ENCODE assay signal across 14 cellular contexts in genomic region chr19:10338940-10339339, GRCh38. TPM values are rescaled to one million over a fixed set of nuclear protein-coding genes. Genes with fewer than 3 reads are reported as not detected.
A peak's percentile ranks its signal among the peaks of the same experiment; 100 is the strongest.
DNase-seq lines count a peak whose midpoint lies in the region; ATAC-seq lines count a peak whose summit lies in the region.
"Had no signal": no experiment of that assay in that cellular context is flagged by ENCODE, and none has a peak within 500 bp of the region (broad histone marks: within the 10 kb centered on the region; RNA-seq: fewer than 3 reads in every experiment).

No MANE protein-coding gene starts in this region.

- no peak overlapping the region for H3K23ac ChIP-seq in trophoblast cell (ENCODE audit: low read length)

- peaks cover 3 to 21% of the 10 kb centered on the region in 2 donors for H3K36me3 Mint-ChIP-seq in CD4-positive, alpha-beta memory T cell
- H3K36me3 Mint-ChIP-seq in activated T-cell treated with anti-CD3 and anti-CD28 coated beads, Interleukin-2, amount 50 U/mL, for 72 hours (ENCODE audit: insufficient read depth in 2 of 2): peaks cover 2 to 3% of the 10 kb centered on the region in 2 donors

- DNase-seq in CD4-positive, alpha-beta memory T cell: no peak
- DNase-seq in activated T-cell treated with anti-CD3 and anti-CD28 coated beads, Interleukin-2, amount 50 U/mL, for 72 hours: no peak
- DNase-seq in T-helper 9 cell (no peak), caudate nucleus (lab: John Stamatoyannopoulos, UW) (no peak), trophoblast cell (no peak)
- DNase-seq: activated gamma-delta T cell, cortex of kidney, gastrocnemius medialis, NCI-H1930, testis had no signal

- H3K4me1 Mint-ChIP-seq in CD4-positive, alpha-beta memory T cell: peaks cover 14 to 51% (median 29%) of the 10 kb centered on the region in 4 donors
- peaks cover 51% of the 10 kb centered on the region for H3K4me1 Mint-ChIP-seq in activated T-cell treated with anti-CD3 and anti-CD28 coated beads, Interleukin-2, amount 50 U/mL, for 72 hours (ENCODE audit: low read depth)

- H3K14ac ChIP-seq in trophoblast cell (ENCODE audit: low read length): no peak overlapping the region

- ATAC-seq in GM18502 (IDR thresholded peaks at IDR 0.05; ENCODE audit: poor library complexity, unreplicated experiment): peak; percentile 10
- peak; percentile 8 to 42 for ATAC-seq in activated T-cell treated with anti-CD3 and anti-CD28 coated beads, Interleukin-2, amount 50 U/mL, for 72 hours (replicated peaks in 1 of 2)
- no peak for ATAC-seq in GM18520 (IDR thresholded peaks at IDR 0.05; ENCODE audit: unreplicated experiment)
- ATAC-seq: gastrocnemius medialis had no signal

- peaks cover 43% of the 10 kb centered on the region for H3K4me1 ChIP-seq in CD4-positive, alpha-beta memory T cell (ENCODE audit: insufficient read depth, low read length)
- H3K4me1 ChIP-seq in muscle layer of duodenum (ENCODE audit: control insufficient read depth in 1 of 2, insufficient read depth in 2 of 2, low read length in 2 of 2) (peaks cover 0 to 11% of the 10 kb centered on the region in 2 donors), trophoblast cell (ENCODE audit: control insufficient read depth in 1 of 2, insufficient read depth in 2 of 2, low read length in 2 of 2) (peaks cover 10 to 11% of the 10 kb centered on the region in 2 experiments)

- no peak overlapping the region for H3K4ac ChIP-seq in trophoblast cell (ENCODE audit: low read depth, low read length)

- H2AK5ac ChIP-seq in trophoblast cell (ENCODE audit: low read length): no peak overlapping the region

- H2BK5ac ChIP-seq in trophoblast cell (ENCODE audit: low read depth, low read length, poor library complexity): no peak overlapping the region

- intact Hi-C loops in CD4-positive, alpha-beta memory T cell (cut with micrococcal nuclease): loop anchor here (1.0 kb wide), 1 partner anchor 41 kb away; the partner anchor contains the start of gene TYK2

- no peaks in the 10 kb centered on the region for H3K27me3 ChIP-seq in CD4-positive, alpha-beta memory T cell (ENCODE audit: insufficient read depth, low read length)
- H3K27me3 ChIP-seq in muscle layer of duodenum (ENCODE audit: low read depth, low read length) (no peaks in the 10 kb centered on the region), trophoblast cell (ENCODE audit: insufficient read depth, low read length) (no peaks in the 10 kb centered on the region)
- H3K27me3 ChIP-seq: gastrocnemius medialis, testis had no signal

- WGBS in trophoblast cell (ENCODE audit: extremely low coverage, insufficient coverage, insufficient read length): no CpG with 5 or more reads among the region's 6 CpGs

- peak overlapping the region; percentile 82 for H3K27ac ChIP-seq in CD4-positive, alpha-beta memory T cell (ENCODE audit: low read depth, low read length)
- H3K27ac ChIP-seq in muscle layer of duodenum (ENCODE audit: low read length): no peak overlapping the region
- no peak overlapping the region for H3K27ac ChIP-seq in caudate nucleus (ENCODE audit: low read depth, low read length)
- H3K27ac ChIP-seq in trophoblast cell (ENCODE audit: low read depth, low read length): no peak overlapping the region
- H3K27ac ChIP-seq: gastrocnemius medialis, parathyroid adenoma, testis had no signal

- H4K8ac ChIP-seq in trophoblast cell (ENCODE audit: low read depth, low read length): no peak overlapping the region

- H2AFZ ChIP-seq in trophoblast cell (ENCODE audit: insufficient read depth, low read length, poor library complexity): no peak overlapping the region
- H2AFZ ChIP-seq: parathyroid adenoma had no signal

- H3K4me3 Mint-ChIP-seq in CD4-positive, alpha-beta memory T cell: peak overlapping the region; percentile 91 to 99 (median 96)
- H3K4me3 Mint-ChIP-seq in activated T-cell treated with anti-CD3 and anti-CD28 coated beads, Interleukin-2, amount 50 U/mL, for 72 hours: peak overlapping the region; percentile 90 to 93

- no peak overlapping the region for H2BK120ac ChIP-seq in trophoblast cell (ENCODE audit: insufficient read depth, low read length, poor library complexity)

- peak overlapping the region; percentile 39 to 80 for H3K4me3 ChIP-seq in CD4-positive, alpha-beta memory T cell (ENCODE audit: low read length in 2 of 2)
- H3K4me3 ChIP-seq in muscle layer of duodenum (ENCODE audit: low read depth in 1 of 2, low read length in 2 of 2) (peak overlapping the region; percentile 18 to 19), trophoblast cell (ENCODE audit: low read depth, low read length) (no peak overlapping the region)
- H3K4me3 ChIP-seq: gastrocnemius medialis, testis had no signal

- no peaks in the 10 kb centered on the region for H3K27me3 Mint-ChIP-seq in CD4-positive, alpha-beta memory T cell
- no peaks in the 10 kb centered on the region for H3K27me3 Mint-ChIP-seq in activated T-cell treated with anti-CD3 and anti-CD28 coated beads, Interleukin-2, amount 50 U/mL, for 72 hours (ENCODE audit: low read depth)

- POLR2A ChIA-PET in CD4-positive, alpha-beta memory T cell (lab: Charles Lee; ENCODE audit: partially characterized antibody): interaction anchor here (1.2 kb wide), 1 partner anchor 68 kb away, joined by 3 read pairs; the partner anchor contains the start of gene ICAM1

- no peak overlapping the region for H3K4me2 ChIP-seq in trophoblast cell (ENCODE audit: low read length)

- H3K27ac Mint-ChIP-seq in CD4-positive, alpha-beta memory T cell: peak overlapping the region; percentile 85 to 97 (median 96)
- H3K27ac Mint-ChIP-seq in activated T-cell treated with anti-CD3 and anti-CD28 coated beads, Interleukin-2, amount 50 U/mL, for 72 hours: peak overlapping the region; percentile 86

- H3K79me1 ChIP-seq in trophoblast cell (ENCODE audit: low read length): peaks cover 2% of the 10 kb centered on the region

- H2BK12ac ChIP-seq in trophoblast cell (ENCODE audit: low read length): no peak overlapping the region

- CTCF ChIA-PET in CD4-positive, alpha-beta memory T cell (lab: Charles Lee; ENCODE audit: partially characterized antibody): interaction anchor here (2.5 kb wide), 1 partner anchor 50 kb away, joined by 12 read pairs; no protein-coding TSS in a partner anchor

- H4K12ac ChIP-seq in trophoblast cell (ENCODE audit: low read depth, low read length): no peak overlapping the region

- H3K79me2 ChIP-seq in trophoblast cell (ENCODE audit: control insufficient read depth, insufficient read depth, low read length, poor library complexity): no peaks in the 10 kb centered on the region
- H3K79me2 ChIP-seq: parathyroid adenoma had no signal

- no peak overlapping the region for H3K9ac ChIP-seq in trophoblast cell (ENCODE audit: low read length)
- H3K9ac ChIP-seq: parathyroid adenoma had no signal

- H3K36me3 ChIP-seq in CD4-positive, alpha-beta memory T cell (ENCODE audit: insufficient read depth, low read length): peaks cover 20% of the 10 kb centered on the region
- H3K36me3 ChIP-seq in muscle layer of duodenum (ENCODE audit: control insufficient read depth in 1 of 2, insufficient read depth in 2 of 2, low read length in 2 of 2) (no peaks in the 10 kb centered on the region), trophoblast cell (ENCODE audit: control insufficient read depth in 1 of 2, insufficient read depth in 2 of 2, low read length in 2 of 2) (no peaks in the 10 kb centered on the region)
- H3K36me3 ChIP-seq: gastrocnemius medialis had no signal

- no peak overlapping the region for H3K18ac ChIP-seq in trophoblast cell (ENCODE audit: low read length)

- H3K9me3 Mint-ChIP-seq in CD4-positive, alpha-beta memory T cell: no peaks in the 10 kb centered on the region
- no peaks in the 10 kb centered on the region for H3K9me3 Mint-ChIP-seq in activated T-cell treated with anti-CD3 and anti-CD28 coated beads, Interleukin-2, amount 50 U/mL, for 72 hours

- no peaks in the 10 kb centered on the region for H3K9me3 ChIP-seq in CD4-positive, alpha-beta memory T cell (ENCODE audit: control insufficient read depth in 1 of 2, low read length in 2 of 2)
- H3K9me3 ChIP-seq in muscle layer of duodenum (ENCODE audit: control insufficient read depth in 1 of 2, low read length in 2 of 2): no peaks in the 10 kb centered on the region
- H3K9me3 ChIP-seq in trophoblast cell (ENCODE audit: insufficient read depth, low read depth, low read length): no peaks in the 10 kb centered on the region
- H3K9me3 ChIP-seq: gastrocnemius medialis, testis had no signal

- no peak overlapping the region for H4K91ac ChIP-seq in trophoblast cell (ENCODE audit: low read depth, low read length)

RNA-seq across cellular contexts. Expression of gene ICAM3, which starts 0.5 kb away (rescaled TPM):
- 100 to 1,000 TPM; 191 to 193 TPM for total RNA-seq in CD4-positive, alpha-beta memory T cell
- polyA plus RNA-seq in CD4-positive, alpha-beta memory T cell: 100 to 1,000 TPM; 240 to 287 TPM
- total RNA-seq in activated T-cell treated with anti-CD3 and anti-CD28 coated beads, Interleukin-2, amount 50 U/mL, for 72 hours: 100 to 1,000 TPM; 163 to 183 TPM
- 6.5 and 6.9 TPM in 2 replicates for polyA plus RNA-seq in trophoblast cell (2013)

RNA-seq across cellular contexts. Expression of gene RAVER1, which starts 5.6 kb away (rescaled TPM):
- total RNA-seq in CD4-positive, alpha-beta memory T cell: 10 to 100 TPM; 46.1 to 56.1 TPM
- polyA plus RNA-seq in CD4-positive, alpha-beta memory T cell: 10 to 100 TPM in 1 of 2 donors, 1 to 10 TPM in 1; 6.8 to 28.4 TPM
- 10 to 100 TPM; 60.2 to 68.3 TPM for total RNA-seq in activated T-cell treated with anti-CD3 and anti-CD28 coated beads, Interleukin-2, amount 50 U/mL, for 72 hours
- polyA plus RNA-seq in trophoblast cell (2013): 32.5 and 33.1 TPM in 2 replicates

RNA-seq across cellular contexts. Expression of gene FDX2, which starts 23.1 kb away (rescaled TPM):
- total RNA-seq in CD4-positive, alpha-beta memory T cell: 10 to 100 TPM; 10.7 to 11.3 TPM
- polyA plus RNA-seq in CD4-positive, alpha-beta memory T cell: 10 to 100 TPM; 10.6 to 13.6 TPM
- total RNA-seq in activated T-cell treated with anti-CD3 and anti-CD28 coated beads, Interleukin-2, amount 50 U/mL, for 72 hours: 10 to 100 TPM; 13.0 to 16.3 TPM
- 11.9 and 12.2 TPM in 2 replicates for polyA plus RNA-seq in trophoblast cell (2013)

RNA-seq across cellular contexts. Expression of gene ZGLP1, which starts 29.3 kb away (rescaled TPM):
- 1 to 10 TPM; 7.1 to 7.7 TPM for total RNA-seq in CD4-positive, alpha-beta memory T cell
- polyA plus RNA-seq in CD4-positive, alpha-beta memory T cell: under 1 TPM in 1 of 2 donors, not detected in 1; 0.32 TPM
- 1 to 10 TPM; 5.9 TPM for total RNA-seq in activated T-cell treated with anti-CD3 and anti-CD28 coated beads, Interleukin-2, amount 50 U/mL, for 72 hours
- 1.8 and 1.9 TPM in 2 replicates for polyA plus RNA-seq in trophoblast cell (2013)

RNA-seq across cellular contexts. Expression of gene TYK2, which starts 41.4 kb away (rescaled TPM):
- 100 to 1,000 TPM; 297 to 314 TPM for total RNA-seq in CD4-positive, alpha-beta memory T cell
- 10 to 100 TPM; 33.3 to 77.2 TPM for polyA plus RNA-seq in CD4-positive, alpha-beta memory T cell
- total RNA-seq in activated T-cell treated with anti-CD3 and anti-CD28 coated beads, Interleukin-2, amount 50 U/mL, for 72 hours: 100 to 1,000 TPM; 174 to 222 TPM
- 62.0 and 64.7 TPM in 2 replicates for polyA plus RNA-seq in trophoblast cell (2013)
